ENCODE assay signal across 24 cellular contexts in the genomic region with DNA sequence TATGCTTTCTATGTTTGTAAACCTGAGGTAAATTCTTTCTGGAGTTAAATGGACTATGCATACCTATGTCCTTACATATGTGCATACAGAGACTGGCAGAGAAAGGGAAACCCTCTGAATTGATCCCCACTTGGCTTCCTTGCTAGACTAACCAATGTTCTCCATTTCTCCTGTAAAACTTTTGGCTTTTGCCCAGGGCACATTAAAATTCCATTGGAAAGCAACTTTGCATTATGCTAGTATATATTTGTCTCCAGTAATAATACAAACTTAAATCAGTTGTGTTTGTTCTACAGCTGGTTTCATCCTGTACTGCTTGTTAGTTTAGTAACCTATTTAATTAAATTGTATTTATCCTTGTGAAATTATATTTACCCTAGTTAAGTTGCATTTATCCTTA.
DNase-seq lines count a peak whose midpoint lies in the region; ATAC-seq and TF ChIP-seq lines count a peak whose summit lies in the region.
"Had no signal": no experiment of that assay in that cellular context is flagged by ENCODE, and none has a peak within 500 bp of the region (broad histone marks: within the 10 kb centered on the region; RNA-seq: fewer than 3 reads in every experiment).

No MANE protein-coding gene starts in this region.

- no peak overlapping the region for H3K23ac ChIP-seq in mesendoderm (ENCODE audit: low read length)

- peaks cover 8% of the 10 kb centered on the region; the same call in 1 of the 2 replicates for H3K4me1 ChIP-seq in GM23338 (ENCODE audit: insufficient read depth)
- H3K4me1 ChIP-seq in mesendoderm (ENCODE audit: control insufficient read depth, low read depth, low read length), result no peaks in the 10 kb centered on the region
- peaks cover 7% of the 10 kb centered on the region; the same call in 1 of the 2 replicates for H3K4me1 ChIP-seq in Caco-2
- H3K4me1 ChIP-seq: HAP-1 had no signal

- no peaks in the 10 kb centered on the region; the same call in 1 of the 2 replicates for H3K9me2 ChIP-seq in GM23338 (ENCODE audit: insufficient read depth)

- intact Hi-C loops in left colon (cut with DNase I, micrococcal nuclease) (no loop called here), Caco-2 (cut with micrococcal nuclease; ENCODE audit: unreplicated experiment) (no loop called here)

- H2AK5ac ChIP-seq in mesendoderm (ENCODE audit: low read length), result no peak overlapping the region

- no peak overlapping the region for H2BK5ac ChIP-seq in mesendoderm (ENCODE audit: low read length)

- H4K20me1 ChIP-seq in GM23338 (replicated peaks; ENCODE audit: insufficient read depth), result no peaks in the 10 kb centered on the region

- H2AFZ ChIP-seq in GM23338, result no peak overlapping the region
- H2AFZ ChIP-seq: GM23248 had no signal

- H3K4me3 Mint-ChIP-seq in GM23338 (no peak overlapping the region), Caco-2 (ENCODE audit: unreplicated experiment) (no peak overlapping the region)
- H3K4me3 Mint-ChIP-seq: CD4-positive, alpha-beta memory T cell; T-helper 1 cell treated with Interleukin-12 subunit alpha and Interleukin-12 subunit beta and Interleukin-4 antibody, amounts not matched to agents 30 μg/mL and 1 μg/mL, for 36 hours had no signal

- peak; percentile 10 for DNase-seq in GM23338 (ENCODE audit: low spot score)
- DNase-seq in H7, result peak; percentile 17
- DNase-seq in NCI-H774 (lab: John Stamatoyannopoulos, UW), result peak; percentile 15
- DNase-seq in mesendoderm, result peak; percentile 20
- DNase-seq in left colon, result no peak
- DNase-seq in Caco-2, result no peak
- DNase-seq: C1 segment of cervical spinal cord; CD4-positive, alpha-beta memory T cell; COR-L47; GM23248; IMR-90; KG1; MM.1S; NCI-H1436; NCI-H187; NCI-H2171 treated with DMSO at 0.1 percent for 48 hours; NCI-H526 treated with DMSO at 0.1 percent for 48 hours; SHP77 treated with DMSO at 0.1 percent for 48 hours had no signal

- H3K79me2 ChIP-seq in GM23338 (replicated peaks; ENCODE audit: insufficient read depth), result no peaks in the 10 kb centered on the region
- no peaks in the 10 kb centered on the region for H3K79me2 ChIP-seq in mesendoderm (ENCODE audit: control insufficient read depth, insufficient read depth, low read length)

- H3K18ac ChIP-seq in mesendoderm (ENCODE audit: low read length), result no peak overlapping the region

- no peak overlapping the region for H3K9ac ChIP-seq in mesendoderm (ENCODE audit: low read length)
- H3K9ac ChIP-seq: GM23248 had no signal

- no peaks in the 10 kb centered on the region for H3K27me3 ChIP-seq in GM23338 (ENCODE audit: insufficient read depth)
- H3K27me3 ChIP-seq in H7 (ENCODE audit: control insufficient read depth, insufficient read depth, low read length), result no peaks in the 10 kb centered on the region
- no peaks in the 10 kb centered on the region for H3K27me3 ChIP-seq in mesendoderm (ENCODE audit: insufficient read depth, low read length, poor library complexity)
- no peaks in the 10 kb centered on the region for H3K27me3 ChIP-seq in Caco-2 (replicated peaks; ENCODE audit: control insufficient read depth, insufficient read depth, low read length)

- TF ChIP-seq CTCF in GM23338 (conservative IDR thresholded peaks at IDR 0.05; ENCODE audit: low read depth in 2 of 2) (no peak), Caco-2 (IDR thresholded peaks at IDR 0.05; ENCODE audit: insufficient read depth in 1 of 2, low read depth in 1 of 2, low read length in 1 of 2, severe bottlenecking in 1 of 2, unreplicated experiment in 1 of 2) (no peak)

- H3K27ac Mint-ChIP-seq in GM23338 (no peak overlapping the region; the same call in 1 of the 2 replicates), Caco-2 (ENCODE audit: unreplicated experiment) (no peak overlapping the region)
- H3K27ac Mint-ChIP-seq: CD4-positive, alpha-beta memory T cell; T-helper 1 cell treated with Interleukin-12 subunit alpha and Interleukin-12 subunit beta and Interleukin-4 antibody, amounts not matched to agents 30 μg/mL and 1 μg/mL, for 36 hours had no signal

- H3K4me3 ChIP-seq in GM23338 (no peak overlapping the region), H7 (ENCODE audit: insufficient read depth, low read depth, low read length) (no peak overlapping the region), mesendoderm (ENCODE audit: low read length) (no peak overlapping the region), Caco-2 (ENCODE audit: low read depth, low read length) (no peak overlapping the region)
- H3K4me3 ChIP-seq: GM23248, HAP-1, SK-N-MC had no signal

- H3K4me2 ChIP-seq in GM23338, result no peak overlapping the region
- no peak overlapping the region for H3K4me2 ChIP-seq in mesendoderm (ENCODE audit: low read length)

- H2BK15ac ChIP-seq in mesendoderm (replicated peaks; ENCODE audit: low read depth), result no peak overlapping the region

- H3K79me1 ChIP-seq in mesendoderm (ENCODE audit: low read length), result no peaks in the 10 kb centered on the region

- no peaks in the 10 kb centered on the region for H3K9me3 ChIP-seq in Caco-2
- H3K9me3 ChIP-seq: HAP-1 had no signal

- no peak overlapping the region for H3K27ac ChIP-seq in GM23338 (ENCODE audit: low read depth)
- no peak overlapping the region for H3K27ac ChIP-seq in mesendoderm (ENCODE audit: low read depth, low read length)
- H3K27ac ChIP-seq: GM23248, RWPE1, SK-N-MC had no signal

- no peak overlapping the region for H3K56ac ChIP-seq in mesendoderm (ENCODE audit: low read length)

- H3F3A ChIP-seq in GM23338 (replicated peaks; ENCODE audit: low read depth), result no peaks in the 10 kb centered on the region

- H4K5ac ChIP-seq in mesendoderm (ENCODE audit: low read length), result no peak overlapping the region

- no peak overlapping the region for H3K4ac ChIP-seq in mesendoderm (ENCODE audit: low read depth, low read length)

- H3K27me3 Mint-ChIP-seq in GM23338 (ENCODE audit: insufficient read depth, low read depth, poor library complexity) (no peaks in the 10 kb centered on the region), Caco-2 (ENCODE audit: insufficient read depth, unreplicated experiment) (peaks cover 4% of the 10 kb centered on the region)
- H3K27me3 Mint-ChIP-seq: CD4-positive, alpha-beta memory T cell had no signal

- H3K9me3 Mint-ChIP-seq in GM23338 (0 out of 3 replicates have a peak, but pooled peaks cover 2% of the 10 kb centered on the region), Caco-2 (ENCODE audit: unreplicated experiment) (no peaks in the 10 kb centered on the region)

- no peak overlapping the region for H2BK120ac ChIP-seq in mesendoderm (ENCODE audit: low read depth, low read length)

- H3K4me1 Mint-ChIP-seq in GM23338, result peaks cover 7% of the 10 kb centered on the region; the same call in 2 of the 3 replicates
- H3K4me1 Mint-ChIP-seq in Caco-2 (ENCODE audit: low read depth, unreplicated experiment), result no peaks in the 10 kb centered on the region
- H3K4me1 Mint-ChIP-seq: CD4-positive, alpha-beta memory T cell had no signal

- H4K8ac ChIP-seq in mesendoderm (ENCODE audit: low read depth, low read length), result no peak overlapping the region

- CTCF ChIA-PET in Caco-2 (lab: Charles Lee), result no interaction called here

- no TSS peak for BruUV-seq in Caco-2 (replicated peaks; lab: Mats Ljungman, UMichigan)

- POLR2A ChIA-PET in Caco-2 (lab: Charles Lee), result no interaction called here

- ATAC-seq in GM23338, result no peak
- no peak for ATAC-seq in GM19324 (IDR thresholded peaks at IDR 0.05; ENCODE audit: low FRiP score, unreplicated experiment)
- ATAC-seq in left colon, result no peak
- ATAC-seq: Panc1 had no signal

- H3K36me3 Mint-ChIP-seq in GM23338 (ENCODE audit: low read depth), result no peaks in the 10 kb centered on the region
- H3K36me3 Mint-ChIP-seq in Caco-2 (ENCODE audit: insufficient read depth, unreplicated experiment), result no peaks in the 10 kb centered on the region
- H3K36me3 Mint-ChIP-seq: CD4-positive, alpha-beta memory T cell had no signal

- H3K36me3 ChIP-seq in GM23338 (ENCODE audit: insufficient read depth) (no peaks in the 10 kb centered on the region), H7 (replicated peaks; ENCODE audit: control insufficient read depth, insufficient read depth, low read length) (no peaks in the 10 kb centered on the region), mesendoderm (ENCODE audit: control insufficient read depth, insufficient read depth, low read length) (no peaks in the 10 kb centered on the region), Caco-2 (ENCODE audit: control insufficient read depth, insufficient read depth, low read length) (no peaks in the 10 kb centered on the region)
- H3K36me3 ChIP-seq: HAP-1 had no signal

TF ChIP-seq in GM23338, 12 proteins besides CTCF, POLR2A, EP300 and RAD21 (continues in another document):
- TF ChIP-seq, protein P1, sequence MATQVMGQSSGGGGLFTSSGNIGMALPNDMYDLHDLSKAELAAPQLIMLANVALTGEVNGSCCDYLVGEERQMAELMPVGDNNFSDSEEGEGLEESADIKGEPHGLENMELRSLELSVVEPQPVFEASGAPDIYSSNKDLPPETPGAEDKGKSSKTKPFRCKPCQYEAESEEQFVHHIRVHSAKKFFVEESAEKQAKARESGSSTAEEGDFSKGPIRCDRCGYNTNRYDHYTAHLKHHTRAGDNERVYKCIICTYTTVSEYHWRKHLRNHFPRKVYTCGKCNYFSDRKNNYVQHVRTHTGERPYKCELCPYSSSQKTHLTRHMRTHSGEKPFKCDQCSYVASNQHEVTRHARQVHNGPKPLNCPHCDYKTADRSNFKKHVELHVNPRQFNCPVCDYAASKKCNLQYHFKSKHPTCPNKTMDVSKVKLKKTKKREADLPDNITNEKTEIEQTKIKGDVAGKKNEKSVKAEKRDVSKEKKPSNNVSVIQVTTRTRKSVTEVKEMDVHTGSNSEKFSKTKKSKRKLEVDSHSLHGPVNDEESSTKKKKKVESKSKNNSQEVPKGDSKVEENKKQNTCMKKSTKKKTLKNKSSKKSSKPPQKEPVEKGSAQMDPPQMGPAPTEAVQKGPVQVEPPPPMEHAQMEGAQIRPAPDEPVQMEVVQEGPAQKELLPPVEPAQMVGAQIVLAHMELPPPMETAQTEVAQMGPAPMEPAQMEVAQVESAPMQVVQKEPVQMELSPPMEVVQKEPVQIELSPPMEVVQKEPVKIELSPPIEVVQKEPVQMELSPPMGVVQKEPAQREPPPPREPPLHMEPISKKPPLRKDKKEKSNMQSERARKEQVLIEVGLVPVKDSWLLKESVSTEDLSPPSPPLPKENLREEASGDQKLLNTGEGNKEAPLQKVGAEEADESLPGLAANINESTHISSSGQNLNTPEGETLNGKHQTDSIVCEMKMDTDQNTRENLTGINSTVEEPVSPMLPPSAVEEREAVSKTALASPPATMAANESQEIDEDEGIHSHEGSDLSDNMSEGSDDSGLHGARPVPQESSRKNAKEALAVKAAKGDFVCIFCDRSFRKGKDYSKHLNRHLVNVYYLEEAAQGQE (IDR thresholded peaks at IDR 0.05; ENCODE audit: unreplicated experiment), result no peak

Comparison
In these comparisons a context has a peak if more than half of its experiments do, and no peak if none do; other contexts are left out.
1. DNase-seq: peak in GM23338 (single experiment), H7 (single experiment), NCI-H774 (single experiment) and mesendoderm (single experiment); none in left colon (0 of 2) and Caco-2 (0 of 2).